Comparison of ENCODE assay signal across 1 cellular context in the genomic region with DNA sequence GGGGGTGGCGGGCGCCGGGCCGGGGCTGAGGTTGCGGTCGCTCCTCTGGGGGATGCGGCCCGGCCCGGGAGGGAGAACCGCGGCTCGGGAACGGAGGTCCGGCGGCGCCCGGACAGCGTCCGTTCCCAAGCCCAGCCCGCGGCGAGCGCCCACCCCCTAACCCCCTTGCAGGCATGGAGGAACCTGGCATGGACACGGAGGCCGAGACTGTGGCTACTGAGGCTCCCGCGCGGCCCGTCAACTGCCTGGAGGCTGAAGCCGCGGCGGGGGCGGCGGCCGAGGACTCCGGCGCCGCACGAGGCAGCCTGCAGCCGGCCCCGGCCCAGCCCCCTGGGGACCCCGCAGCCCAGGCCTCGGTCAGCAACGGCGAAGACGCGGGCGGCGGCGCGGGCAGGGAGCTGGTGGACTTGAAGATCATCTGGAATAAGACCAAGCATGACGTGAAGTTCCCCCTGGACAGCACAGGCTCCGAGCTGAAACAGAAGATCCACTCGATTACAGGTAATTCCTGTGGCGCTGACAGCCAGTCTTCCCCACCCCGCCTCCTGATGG.
TF ChIP-seq lines count a peak whose summit lies in the region.

No MANE protein-coding gene starts in this region.

TF ChIP-seq in HepG2, 621 proteins besides CTCF, POLR2A, EP300 and RAD21 (continued from another document):
- TF ChIP-seq, protein P1, sequence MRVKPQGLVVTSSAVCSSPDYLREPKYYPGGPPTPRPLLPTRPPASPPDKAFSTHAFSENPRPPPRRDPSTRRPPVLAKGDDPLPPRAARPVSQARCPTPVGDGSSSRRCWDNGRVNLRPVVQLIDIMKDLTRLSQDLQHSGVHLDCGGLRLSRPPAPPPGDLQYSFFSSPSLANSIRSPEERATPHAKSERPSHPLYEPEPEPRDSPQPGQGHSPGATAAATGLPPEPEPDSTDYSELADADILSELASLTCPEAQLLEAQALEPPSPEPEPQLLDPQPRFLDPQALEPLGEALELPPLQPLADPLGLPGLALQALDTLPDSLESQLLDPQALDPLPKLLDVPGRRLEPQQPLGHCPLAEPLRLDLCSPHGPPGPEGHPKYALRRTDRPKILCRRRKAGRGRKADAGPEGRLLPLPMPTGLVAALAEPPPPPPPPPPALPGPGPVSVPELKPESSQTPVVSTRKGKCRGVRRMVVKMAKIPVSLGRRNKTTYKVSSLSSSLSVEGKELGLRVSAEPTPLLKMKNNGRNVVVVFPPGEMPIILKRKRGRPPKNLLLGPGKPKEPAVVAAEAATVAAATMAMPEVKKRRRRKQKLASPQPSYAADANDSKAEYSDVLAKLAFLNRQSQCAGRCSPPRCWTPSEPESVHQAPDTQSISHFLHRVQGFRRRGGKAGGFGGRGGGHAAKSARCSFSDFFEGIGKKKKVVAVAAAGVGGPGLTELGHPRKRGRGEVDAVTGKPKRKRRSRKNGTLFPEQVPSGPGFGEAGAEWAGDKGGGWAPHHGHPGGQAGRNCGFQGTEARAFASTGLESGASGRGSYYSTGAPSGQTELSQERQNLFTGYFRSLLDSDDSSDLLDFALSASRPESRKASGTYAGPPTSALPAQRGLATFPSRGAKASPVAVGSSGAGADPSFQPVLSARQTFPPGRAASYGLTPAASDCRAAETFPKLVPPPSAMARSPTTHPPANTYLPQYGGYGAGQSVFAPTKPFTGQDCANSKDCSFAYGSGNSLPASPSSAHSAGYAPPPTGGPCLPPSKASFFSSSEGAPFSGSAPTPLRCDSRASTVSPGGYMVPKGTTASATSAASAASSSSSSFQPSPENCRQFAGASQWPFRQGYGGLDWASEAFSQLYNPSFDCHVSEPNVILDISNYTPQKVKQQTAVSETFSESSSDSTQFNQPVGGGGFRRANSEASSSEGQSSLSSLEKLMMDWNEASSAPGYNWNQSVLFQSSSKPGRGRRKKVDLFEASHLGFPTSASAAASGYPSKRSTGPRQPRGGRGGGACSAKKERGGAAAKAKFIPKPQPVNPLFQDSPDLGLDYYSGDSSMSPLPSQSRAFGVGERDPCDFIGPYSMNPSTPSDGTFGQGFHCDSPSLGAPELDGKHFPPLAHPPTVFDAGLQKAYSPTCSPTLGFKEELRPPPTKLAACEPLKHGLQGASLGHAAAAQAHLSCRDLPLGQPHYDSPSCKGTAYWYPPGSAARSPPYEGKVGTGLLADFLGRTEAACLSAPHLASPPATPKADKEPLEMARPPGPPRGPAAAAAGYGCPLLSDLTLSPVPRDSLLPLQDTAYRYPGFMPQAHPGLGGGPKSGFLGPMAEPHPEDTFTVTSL (CRISPR knock-in tag; IDR thresholded peaks at IDR 0.05; ENCODE audit: borderline replicate concordance): no peak
- no peak for TF ChIP-seq MIER3 (CRISPR knock-in tag; IDR thresholded peaks at IDR 0.05; ENCODE audit: borderline replicate concordance)
- TF ChIP-seq KLF6 (CRISPR knock-in tag; IDR thresholded peaks at IDR 0.05): peak; percentile 58; the same call in 1 of the 2 replicates
- no peak for TF ChIP-seq EZH2 (conservative IDR thresholded peaks at IDR 0.05; ENCODE audit: low read depth, low read length)
- TF ChIP-seq, protein P2, sequence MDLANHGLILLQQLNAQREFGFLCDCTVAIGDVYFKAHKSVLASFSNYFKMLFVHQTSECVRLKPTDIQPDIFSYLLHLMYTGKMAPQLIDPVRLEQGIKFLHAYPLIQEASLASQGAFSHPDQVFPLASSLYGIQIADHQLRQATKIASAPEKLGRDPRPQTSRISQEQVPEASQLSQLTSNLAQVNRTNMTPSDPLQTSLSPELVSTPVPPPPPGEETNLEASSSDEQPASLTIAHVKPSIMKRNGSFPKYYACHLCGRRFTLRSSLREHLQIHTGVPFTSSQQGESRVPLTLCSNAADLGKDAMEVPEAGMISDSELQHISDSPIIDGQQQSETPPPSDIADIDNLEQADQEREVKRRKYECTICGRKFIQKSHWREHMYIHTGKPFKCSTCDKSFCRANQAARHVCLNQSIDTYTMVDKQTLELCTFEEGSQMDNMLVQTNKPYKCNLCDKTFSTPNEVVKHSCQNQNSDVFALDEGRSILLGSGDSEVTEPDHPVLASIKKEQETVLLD (CRISPR knock-in tag; IDR thresholded peaks at IDR 0.05; ENCODE audit: low read depth): no peak
- TF ChIP-seq, protein P3, sequence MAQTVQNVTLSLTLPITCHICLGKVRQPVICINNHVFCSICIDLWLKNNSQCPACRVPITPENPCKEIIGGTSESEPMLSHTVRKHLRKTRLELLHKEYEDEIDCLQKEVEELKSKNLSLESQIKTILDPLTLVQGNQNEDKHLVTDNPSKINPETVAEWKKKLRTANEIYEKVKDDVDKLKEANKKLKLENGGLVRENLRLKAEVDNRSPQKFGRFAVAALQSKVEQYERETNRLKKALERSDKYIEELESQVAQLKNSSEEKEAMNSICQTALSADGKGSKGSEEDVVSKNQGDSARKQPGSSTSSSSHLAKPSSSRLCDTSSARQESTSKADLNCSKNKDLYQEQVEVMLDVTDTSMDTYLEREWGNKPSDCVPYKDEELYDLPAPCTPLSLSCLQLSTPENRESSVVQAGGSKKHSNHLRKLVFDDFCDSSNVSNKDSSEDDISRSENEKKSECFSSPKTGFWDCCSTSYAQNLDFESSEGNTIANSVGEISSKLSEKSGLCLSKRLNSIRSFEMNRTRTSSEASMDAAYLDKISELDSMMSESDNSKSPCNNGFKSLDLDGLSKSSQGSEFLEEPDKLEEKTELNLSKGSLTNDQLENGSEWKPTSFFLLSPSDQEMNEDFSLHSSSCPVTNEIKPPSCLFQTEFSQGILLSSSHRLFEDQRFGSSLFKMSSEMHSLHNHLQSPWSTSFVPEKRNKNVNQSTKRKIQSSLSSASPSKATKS (CRISPR knock-in tag; IDR thresholded peaks at IDR 0.05): no peak; the same call in 1 of the 2 replicates
- TF ChIP-seq, protein P4, sequence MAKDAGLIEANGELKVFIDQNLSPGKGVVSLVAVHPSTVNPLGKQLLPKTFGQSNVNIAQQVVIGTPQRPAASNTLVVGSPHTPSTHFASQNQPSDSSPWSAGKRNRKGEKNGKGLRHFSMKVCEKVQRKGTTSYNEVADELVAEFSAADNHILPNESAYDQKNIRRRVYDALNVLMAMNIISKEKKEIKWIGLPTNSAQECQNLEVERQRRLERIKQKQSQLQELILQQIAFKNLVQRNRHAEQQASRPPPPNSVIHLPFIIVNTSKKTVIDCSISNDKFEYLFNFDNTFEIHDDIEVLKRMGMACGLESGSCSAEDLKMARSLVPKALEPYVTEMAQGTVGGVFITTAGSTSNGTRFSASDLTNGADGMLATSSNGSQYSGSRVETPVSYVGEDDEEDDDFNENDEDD (CRISPR knock-in tag; IDR thresholded peaks at IDR 0.05; ENCODE audit: borderline replicate concordance): no peak
